In the genomic region with DNA sequence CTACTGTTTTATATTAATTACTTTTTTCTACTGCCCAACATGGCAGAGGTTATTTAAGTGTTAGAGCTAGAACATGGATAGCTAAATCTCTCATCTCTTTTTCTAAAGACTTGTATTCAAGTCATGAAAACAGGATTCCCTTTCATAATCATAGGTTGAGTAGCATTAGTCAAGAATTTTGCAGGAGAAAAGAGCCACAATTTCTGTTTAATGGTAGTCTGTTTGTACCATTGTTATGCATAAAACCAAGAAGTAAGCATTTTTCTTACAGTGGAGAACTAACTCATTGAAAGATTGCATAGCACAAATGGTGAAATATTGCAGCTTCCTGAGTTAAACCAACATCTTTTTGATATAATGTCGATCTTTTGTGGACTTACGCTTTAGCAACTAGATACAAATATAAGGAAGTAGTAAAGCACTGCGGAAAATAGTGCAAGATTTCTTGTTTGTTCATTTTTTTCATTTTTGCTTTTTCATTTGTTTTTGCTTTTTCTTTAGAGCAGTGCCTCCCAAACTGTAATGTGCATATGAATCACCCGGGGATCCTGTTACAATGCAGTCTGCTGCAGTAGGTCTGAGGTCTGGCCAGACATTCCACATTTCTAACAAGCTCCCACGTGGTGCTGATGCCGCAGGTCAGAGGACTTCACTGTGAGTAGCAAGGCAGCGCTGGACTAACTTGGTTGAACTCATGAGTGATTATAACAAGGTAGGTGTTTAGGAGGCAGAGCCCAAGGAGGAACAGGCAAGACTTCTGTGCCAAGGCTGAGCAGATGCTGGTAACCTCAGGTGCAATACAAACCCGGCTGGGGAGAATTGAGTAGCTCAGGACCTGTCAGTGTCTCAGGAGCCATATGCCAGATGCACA, we compare ENCODE assay signal across 8 cellular contexts. TPM values are rescaled to one million over a fixed set of nuclear protein-coding genes. Genes with fewer than 3 reads are reported as not detected.
DNase-seq lines count a peak whose midpoint lies in the region; ATAC-seq and TF ChIP-seq lines count a peak whose summit lies in the region.

No MANE protein-coding gene starts in this region.

- peaks cover 2% of the 10 kb centered on the region; the same call in 1 of the 2 replicates for H3K9me1 ChIP-seq in IMR-90 (ENCODE audit: insufficient read depth, low read length)

- TF ChIP-seq CTCF in IMR-90 (conservative IDR thresholded peaks at IDR 0.05; ENCODE audit: low read depth, low read length), result no peak

- no peak overlapping the region for H3K23ac ChIP-seq in IMR-90 (ENCODE audit: low read depth, low read length)
- no peak overlapping the region for H3K23ac ChIP-seq in mesendoderm (ENCODE audit: low read length)

- WGBS in IMR-90 (ENCODE audit: extremely low coverage in 2 of 2, insufficient read length in 1 of 2), 2 experiments, result no CpG with 5 or more reads among the region's 8 CpGs
- WGBS in mesendoderm (ENCODE audit: extremely low coverage, insufficient coverage, low lambda C conversion rate), result no CpG with 5 or more reads among the region's 8 CpGs

- no peaks in the 10 kb centered on the region for H3K9me3 ChIP-seq in IMR-90 (ENCODE audit: control insufficient read depth, insufficient read depth, low read length)

- H3K9ac ChIP-seq in IMR-90 (ENCODE audit: low read depth, low read length) (no peak overlapping the region), mesendoderm (ENCODE audit: low read length) (no peak overlapping the region)

- DNase-seq in CD1c-positive myeloid dendritic cell (ENCODE audit: extremely low spot score) (peak; percentile 32), IMR-90 (peak; percentile 98), T47D (ENCODE audit: low read depth in 1 of 2, low spot score in 1 of 2) (peak; percentile 42 to 58), mesendoderm (peak; percentile 94), hippocampal formation (lab: John Stamatoyannopoulos, UW) (no peak)
- no peak for DNase-seq in activated naive CD4-positive, alpha-beta T cell treated with Interleukin-2 at 50 U/mL for 16 hours

- H3K4me1 ChIP-seq in IMR-90 (ENCODE audit: control insufficient read depth, insufficient read depth, low read length), result peaks cover 2% of the 10 kb centered on the region
- H3K4me1 ChIP-seq in mesendoderm (ENCODE audit: control insufficient read depth, low read depth, low read length), result peaks cover 12% of the 10 kb centered on the region

- in situ Hi-C loops in IMR-90 (cut with MboI; ENCODE audit: low sequenced_read_pairs), result no loop called here
- in situ Hi-C loops in T47D (cut with HindIII; ENCODE audit: low pct_unique_long_range_greater_than_20kb, low sequenced_read_pairs), result no loop called here

- H2AK5ac ChIP-seq in IMR-90 (ENCODE audit: low read depth, low read length) (no peak overlapping the region), mesendoderm (ENCODE audit: low read length) (no peak overlapping the region)

- TF ChIP-seq POLR2A in IMR-90 (IDR thresholded peaks at IDR 0.05; ENCODE audit: low read depth, low read length), result no peak

- H3K14ac ChIP-seq in IMR-90 (replicated peaks; ENCODE audit: low read depth, low read length), result no peak overlapping the region

- no peaks in the 10 kb centered on the region for H4K20me1 ChIP-seq in IMR-90 (ENCODE audit: insufficient read depth, low read length)

- no peak overlapping the region for H4K91ac ChIP-seq in IMR-90 (ENCODE audit: insufficient read depth, low read depth, low read length)

- H3K79me1 ChIP-seq in IMR-90 (ENCODE audit: low read depth in 1 of 2, low read length in 2 of 2) (no peaks in the 10 kb centered on the region), mesendoderm (ENCODE audit: low read length) (no peaks in the 10 kb centered on the region)

- H4K8ac ChIP-seq in IMR-90 (ENCODE audit: low read depth in 2 of 2, low read length in 2 of 2) (no peak overlapping the region), mesendoderm (ENCODE audit: low read depth, low read length) (no peak overlapping the region)

- H3K27me3 ChIP-seq in IMR-90 (ENCODE audit: control insufficient read depth, insufficient read depth, low read length) (peaks cover 6% of the 10 kb centered on the region; the same call in 1 of the 2 replicates), mesendoderm (ENCODE audit: insufficient read depth, low read length, poor library complexity) (no peaks in the 10 kb centered on the region)

- no peak overlapping the region for H2BK20ac ChIP-seq in IMR-90 (ENCODE audit: low read depth, low read length)

- H3K56ac ChIP-seq in IMR-90 (ENCODE audit: extremely low read depth, insufficient read depth, low read length), result no peak overlapping the region
- H3K56ac ChIP-seq in mesendoderm (ENCODE audit: low read length), result peak overlapping the region; percentile 8

- H2BK120ac ChIP-seq in IMR-90 (ENCODE audit: low read depth, low read length) (no peak overlapping the region), mesendoderm (ENCODE audit: low read depth, low read length) (no peak overlapping the region)

- H2BK15ac ChIP-seq in IMR-90 (ENCODE audit: low read depth, low read length) (no peak overlapping the region), mesendoderm (replicated peaks; ENCODE audit: low read depth) (no peak overlapping the region)

- H3K4ac ChIP-seq in IMR-90 (ENCODE audit: low read depth, low read length), result no peak overlapping the region
- no peak overlapping the region for H3K4ac ChIP-seq in mesendoderm (ENCODE audit: low read depth, low read length)

- H2AK9ac ChIP-seq in IMR-90 (replicated peaks; ENCODE audit: low read depth, low read length, poor library complexity), result no peak overlapping the region

- H3K4me2 ChIP-seq in IMR-90 (ENCODE audit: low read depth, low read length) (peak overlapping the region; percentile 56), mesendoderm (ENCODE audit: low read length) (no peak overlapping the region)

- no peak for TF ChIP-seq RAD21 in IMR-90 (IDR thresholded peaks at IDR 0.05; ENCODE audit: low read length)

- CTCF ChIA-PET in IMR-90 (lab: Yijun Ruan, JAX), result no interaction called here

- dilution Hi-C loops in IMR-90 (cut with HindIII; ENCODE audit: low sequenced_read_pairs, unreplicated experiment), result no loop called here

- no peaks in the 10 kb centered on the region for H3K36me3 ChIP-seq in IMR-90 (ENCODE audit: control insufficient read depth, insufficient read depth, low read length)
- no peaks in the 10 kb centered on the region for H3K36me3 ChIP-seq in mesendoderm (ENCODE audit: control insufficient read depth, insufficient read depth, low read length)

- POLR2A ChIA-PET in IMR-90 (lab: Charles Lee; ENCODE audit: unreplicated experiment), result no interaction called here

- no TSS peak for BruUV-seq in IMR-90 (replicated peaks; lab: Mats Ljungman, UMichigan)

- H4K5ac ChIP-seq in IMR-90 (ENCODE audit: low read depth, low read length), result no peak overlapping the region
- no peak overlapping the region for H4K5ac ChIP-seq in mesendoderm (ENCODE audit: low read length)

- peak overlapping the region; percentile 1 for H2AFZ ChIP-seq in IMR-90 (replicated peaks; ENCODE audit: low read length, poor library complexity)

- H3K79me2 ChIP-seq in mesendoderm (ENCODE audit: control insufficient read depth, insufficient read depth, low read length), result no peaks in the 10 kb centered on the region

- H2BK5ac ChIP-seq in IMR-90 (ENCODE audit: low read depth, low read length, poor library complexity, severe bottlenecking) (peak overlapping the region; percentile 69), mesendoderm (ENCODE audit: low read length) (no peak overlapping the region)

- intact Hi-C loops in IMR-90 (cut with micrococcal nuclease), result no loop called here

- no peak overlapping the region for H3K18ac ChIP-seq in IMR-90 (ENCODE audit: low read depth, low read length)
- H3K18ac ChIP-seq in mesendoderm (ENCODE audit: low read length), result no peak overlapping the region

- H3K27ac ChIP-seq in IMR-90 (ENCODE audit: insufficient read depth, low read length) (no peak overlapping the region), mesendoderm (ENCODE audit: low read depth, low read length) (no peak overlapping the region)

- H3K4me3 ChIP-seq in IMR-90 (ENCODE audit: insufficient read depth, low read depth, low read length) (no peak overlapping the region), mesendoderm (ENCODE audit: low read length) (no peak overlapping the region)

- ATAC-seq in IMR-90 (ENCODE audit: low read depth) (peak; percentile 100), HG02642 (IDR thresholded peaks at IDR 0.05; ENCODE audit: poor library complexity, unreplicated experiment) (no peak)
- ATAC-seq in activated CD4-positive, CD25-positive, alpha-beta regulatory T cell treated with anti-CD3 and anti-CD28 coated beads, Interleukin-2, amount 50 U/mL, for 24 hours, result no peak

TF ChIP-seq in IMR-90, 13 proteins besides CTCF, POLR2A, EP300 and RAD21 (continues in another document):
- TF ChIP-seq CEBPB (IDR thresholded peaks at IDR 0.05; ENCODE audit: low read depth, low read length), result no peak
- TF ChIP-seq RFX5 (IDR thresholded peaks at IDR 0.05; ENCODE audit: low read depth, low read length), result no peak
- no peak for TF ChIP-seq SMC3 (IDR thresholded peaks at IDR 0.05; ENCODE audit: low read depth, low read length)
- TF ChIP-seq, protein P1, sequence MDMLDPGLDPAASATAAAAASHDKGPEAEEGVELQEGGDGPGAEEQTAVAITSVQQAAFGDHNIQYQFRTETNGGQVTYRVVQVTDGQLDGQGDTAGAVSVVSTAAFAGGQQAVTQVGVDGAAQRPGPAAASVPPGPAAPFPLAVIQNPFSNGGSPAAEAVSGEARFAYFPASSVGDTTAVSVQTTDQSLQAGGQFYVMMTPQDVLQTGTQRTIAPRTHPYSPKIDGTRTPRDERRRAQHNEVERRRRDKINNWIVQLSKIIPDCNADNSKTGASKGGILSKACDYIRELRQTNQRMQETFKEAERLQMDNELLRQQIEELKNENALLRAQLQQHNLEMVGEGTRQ (IDR thresholded peaks at IDR 0.05; ENCODE audit: low read depth, low read length), result peak; percentile 96
- TF ChIP-seq RCOR1 (IDR thresholded peaks at IDR 0.05; ENCODE audit: insufficient replicate concordance, low read length), result no peak
- TF ChIP-seq BHLHE40 (IDR thresholded peaks at IDR 0.05; ENCODE audit: low read depth, low read length), result peak; percentile 65
- TF ChIP-seq FOS (IDR thresholded peaks at IDR 0.05; ENCODE audit: low read depth, low read length), result peak; percentile 86
- no peak for TF ChIP-seq NFE2L2 (IDR thresholded peaks at IDR 0.05; ENCODE audit: low read depth, low read length)
- no peak for TF ChIP-seq CHD1 (IDR thresholded peaks at IDR 0.05; ENCODE audit: low read depth, low read length)

RNA-seq across cellular contexts. Expression of gene ETS1, which starts 4.6 kb away (rescaled TPM):
- 56.3 and 60.3 TPM in 2 replicates for total RNA-seq in IMR-90 (2012; rRNA removed)
- polyA plus RNA-seq in IMR-90 (2012; rRNA removed), result 41.2 and 43.6 TPM in 2 replicates
- polyA plus RNA-seq in IMR-90 (2012; cell fraction: cytosol; rRNA removed), result 19.0 and 24.4 TPM in 2 replicates
- 13.4 and 42.1 TPM in 2 replicates for polyA plus RNA-seq in IMR-90 (2012; cell fraction: nucleus; rRNA removed; ENCODE audit: low replicate concordance)
- polyA plus RNA-seq in mesendoderm (2013, experiment 1 of 2), result 23.7 TPM
- 24.2 TPM for polyA plus RNA-seq in mesendoderm (2013, experiment 2 of 2)

Comparison
In these comparisons a context has a peak if more than half of its experiments do, and no peak if none do; other contexts are left out.
1. DNase-seq: peak in CD1c-positive myeloid dendritic cell (single experiment), IMR-90 (single experiment), T47D (2 of 2) and mesendoderm (single experiment); none in hippocampal formation (0 of 2) and activated naive CD4-positive, alpha-beta T cell treated with Interleukin-2 at 50 U/mL for 16 hours (single experiment).